In the genomic region with DNA sequence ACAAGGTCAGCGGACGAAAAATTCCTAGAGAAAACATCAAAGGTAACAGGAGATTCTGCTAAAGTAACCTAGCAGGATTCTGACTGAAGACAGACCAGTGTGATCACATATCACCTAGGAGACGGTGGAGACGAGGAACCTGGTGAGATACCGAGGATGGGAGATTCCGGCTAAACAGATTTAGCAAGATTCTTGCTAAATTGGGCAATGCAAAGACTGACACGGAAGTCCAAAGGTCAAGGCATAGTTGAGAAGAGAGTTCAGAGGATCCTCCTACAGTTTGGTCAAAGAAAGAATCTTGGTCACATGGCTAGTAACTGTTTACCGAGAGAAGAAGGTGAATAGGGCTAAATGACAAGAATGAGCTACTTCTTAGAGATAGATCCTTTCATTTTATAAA, we compare ENCODE assay signal across 16 cellular contexts.
DNase-seq lines count a peak whose midpoint lies in the region; ATAC-seq, FAIRE-seq and TF ChIP-seq lines count a peak whose summit lies in the region.
"Had no signal": no experiment of that assay in that cellular context is flagged by ENCODE, and none has a peak within 500 bp of the region (broad histone marks: within the 10 kb centered on the region; RNA-seq: fewer than 3 reads in every experiment).

No MANE protein-coding gene starts in this region.

- no peak for TF ChIP-seq CTCF in PC-9 (conservative IDR thresholded peaks at IDR 0.05)
- TF ChIP-seq CTCF in HepG2 (CRISPR knock-in tag; IDR thresholded peaks at IDR 0.05), result no peak
- TF ChIP-seq CTCF in upper lobe of right lung (IDR thresholded peaks at IDR 0.05), result no peak

- FAIRE-seq in HepG2 (lab: Jason Lieb, UNC) (peak; percentile 70), GM19239 (lab: Jason Lieb, UNC) (no peak)

- TF ChIP-seq EP300 in HepG2 (IDR thresholded peaks at IDR 0.05; ENCODE audit: low read depth in 2 of 2, low read length in 2 of 2) (peak in 1 of 2 experiments; percentile 60; a peak in 3 of 4 replicates), HepG2 (CRISPR knock-in tag; IDR thresholded peaks at IDR 0.05; ENCODE audit: borderline replicate concordance) (no peak)

- no peaks in the 10 kb centered on the region for H3K4me1 Mint-ChIP-seq in activated naive CD8-positive, alpha-beta T cell treated with anti-CD3 and anti-CD28 coated beads for 36 hours

- no peaks in the 10 kb centered on the region for H3K36me3 Mint-ChIP-seq in activated naive CD8-positive, alpha-beta T cell treated with anti-CD3 and anti-CD28 coated beads for 36 hours

- ATAC-seq in HepG2 (peak; percentile 69), upper lobe of right lung (peak; percentile 81), HG02973 (IDR thresholded peaks at IDR 0.05; ENCODE audit: unreplicated experiment) (no peak)
- ATAC-seq: effector memory CD8-positive, alpha-beta T cell had no signal

- in situ Hi-C loops in HepG2 (cut with HindIII; ENCODE audit: extremely low pct_ligation_motif_present, low pct_unique_long_range_greater_than_20kb), result no loop called here

- H3K4me3 Mint-ChIP-seq in activated naive CD8-positive, alpha-beta T cell treated with anti-CD3 and anti-CD28 coated beads for 36 hours, result no peak overlapping the region
- H3K4me3 Mint-ChIP-seq: effector memory CD8-positive, alpha-beta T cell had no signal

- peak overlapping the region; percentile 26 for H3K27ac ChIP-seq in PC-9
- H3K27ac ChIP-seq in HepG2 (ENCODE audit: extremely low read length, insufficient read depth, low read length), result no peak overlapping the region
- no peak overlapping the region for H3K27ac ChIP-seq in upper lobe of right lung
- H3K27ac ChIP-seq: BLaER1 treated with 17β-estradiol and CSF1 and Interleukin-3, amounts not matched to agents 10 nM and 100 nM; SJCRH30 had no signal

- H3K9me2 ChIP-seq in PC-9 (ENCODE audit: insufficient read depth), result no peaks in the 10 kb centered on the region

- BruUV-seq in PC-9 (replicated peaks; lab: Mats Ljungman, UMichigan) (no TSS peak), HepG2 (replicated peaks; lab: Mats Ljungman, UMichigan) (no TSS peak)

- H3K36me3 ChIP-seq in PC-9 (ENCODE audit: low read depth) (no peaks in the 10 kb centered on the region), HepG2 (replicated peaks in 1 of 2; ENCODE audit: control insufficient read depth in 1 of 2, insufficient read depth in 2 of 2, low read length in 2 of 2) (no peaks in the 10 kb centered on the region), upper lobe of right lung (no peaks in the 10 kb centered on the region)
- H3K36me3 ChIP-seq: BLaER1 treated with 17β-estradiol and CSF1 and Interleukin-3, amounts not matched to agents 10 nM and 100 nM; SJCRH30 had no signal

- no peaks in the 10 kb centered on the region for H3K27me3 ChIP-seq in PC-9 (ENCODE audit: insufficient read depth, low read depth)
- H3K27me3 ChIP-seq in HepG2 (ENCODE audit: control insufficient read depth in 1 of 2, insufficient read depth in 2 of 2, low read length in 2 of 2), result peaks cover 0 to 4% of the 10 kb centered on the region in 2 experiments; a peak in 2 of 5 replicates
- no peaks in the 10 kb centered on the region for H3K27me3 ChIP-seq in upper lobe of right lung
- H3K27me3 ChIP-seq: BLaER1 treated with 17β-estradiol and CSF1 and Interleukin-3, amounts not matched to agents 10 nM and 100 nM; SJCRH30 had no signal

- 2% methylated on average over 8 of the region's 8 CpGs for WGBS in HepG2 (ENCODE audit: low lambda C conversion rate)

- TF ChIP-seq POLR2A in HepG2 (IDR thresholded peaks at IDR 0.05; ENCODE audit: insufficient read depth in 1 of 2, low read depth in 2 of 2, low read length in 2 of 2), result no peak

- POLR2A ChIA-PET in PC-9 (lab: Charles Lee; ENCODE audit: unreplicated experiment), result interaction anchor here (0.6 to 0.7 kb wide), 2 partner anchors 650 to 1974 kb away, joined by 3 to 5 read pairs; no protein-coding TSS in a partner anchor
- POLR2A ChIA-PET in HepG2 (lab: Yijun Ruan, JAX), result no interaction called here

- H3K4me2 ChIP-seq in PC-9 (peak overlapping the region; percentile 13), HepG2 (ENCODE audit: low read depth, low read length) (peak overlapping the region; percentile 22)

- no peak overlapping the region for H3K9ac ChIP-seq in HepG2 (ENCODE audit: insufficient read depth, low read depth, low read length)
- H3K9ac ChIP-seq: BLaER1 treated with 17β-estradiol and CSF1 and Interleukin-3, amounts not matched to agents 10 nM and 100 nM had no signal

- H3K4me3 ChIP-seq in PC-9, result no peak overlapping the region
- no peak overlapping the region for H3K4me3 ChIP-seq in HepG2 (replicated peaks in 1 of 3; ENCODE audit: insufficient read depth in 1 of 3, low read depth in 2 of 3, low read length in 3 of 3)
- no peak overlapping the region for H3K4me3 ChIP-seq in upper lobe of right lung
- H3K4me3 ChIP-seq: BLaER1 treated with 17β-estradiol and CSF1 and Interleukin-3, amounts not matched to agents 10 nM and 100 nM; SJCRH30 had no signal

- no peaks in the 10 kb centered on the region for H3K9me3 Mint-ChIP-seq in activated naive CD8-positive, alpha-beta T cell treated with anti-CD3 and anti-CD28 coated beads for 36 hours
- H3K9me3 Mint-ChIP-seq: effector memory CD8-positive, alpha-beta T cell had no signal

- no peak overlapping the region; the same call in 1 of the 2 replicates for H2AFZ ChIP-seq in PC-9
- H2AFZ ChIP-seq in HepG2 (ENCODE audit: low read length), result no peak overlapping the region

- H4K20me1 ChIP-seq in PC-9 (ENCODE audit: insufficient read depth) (no peaks in the 10 kb centered on the region), HepG2 (ENCODE audit: insufficient read depth, low read length) (no peaks in the 10 kb centered on the region)
- H4K20me1 ChIP-seq: BLaER1 treated with 17β-estradiol and CSF1 and Interleukin-3, amounts not matched to agents 10 nM and 100 nM had no signal

- CTCF ChIA-PET in PC-9 (lab: Charles Lee) (interaction anchor here (0.6 to 1.0 kb wide), 3 partner anchors 34 to 692 kb away, joined by 3 read pairs; no protein-coding TSS in a partner anchor), HepG2 (lab: Yijun Ruan, JAX; ENCODE audit: low intra/inter-chr PET ratio, low total read pairs) (no interaction called here)

- H3K27me3 Mint-ChIP-seq in activated naive CD8-positive, alpha-beta T cell treated with anti-CD3 and anti-CD28 coated beads for 36 hours, result no peaks in the 10 kb centered on the region

- intact Hi-C loops in PC-9 (cut with micrococcal nuclease; ENCODE audit: unreplicated experiment) (loop anchor here (1.0 kb wide), 2 partner anchors 16 to 34 kb away; no protein-coding TSS in a partner anchor), HepG2 (cut with micrococcal nuclease; ENCODE audit: unreplicated experiment) (no loop called here), upper lobe of right lung (cut with DNase I) (no loop called here)

- peaks cover 22% of the 10 kb centered on the region for H3F3A ChIP-seq in PC-9 (ENCODE audit: insufficient read depth, low read depth)

- H3K4me1 ChIP-seq in PC-9 (replicated peaks; ENCODE audit: insufficient read depth), result peaks cover 39% of the 10 kb centered on the region
- peaks cover 19% of the 10 kb centered on the region for H3K4me1 ChIP-seq in HepG2 (ENCODE audit: insufficient read depth, low read length)
- no peaks in the 10 kb centered on the region for H3K4me1 ChIP-seq in upper lobe of right lung
- H3K4me1 ChIP-seq: SJCRH30 had no signal

- H3K9me3 ChIP-seq in PC-9 (ENCODE audit: insufficient read depth, low read depth) (no peaks in the 10 kb centered on the region), HepG2 (ENCODE audit: low read length) (no peaks in the 10 kb centered on the region), upper lobe of right lung (no peaks in the 10 kb centered on the region)
- H3K9me3 ChIP-seq: SJCRH30 had no signal

- no peak overlapping the region for H3K27ac Mint-ChIP-seq in activated naive CD8-positive, alpha-beta T cell treated with anti-CD3 and anti-CD28 coated beads for 36 hours
- H3K27ac Mint-ChIP-seq: effector memory CD8-positive, alpha-beta T cell had no signal

- DNase-seq in HuH-7.5 (ENCODE audit: low spot score), result peak; percentile 12
- peak; percentile 66 to 98 for DNase-seq in PC-9
- DNase-seq in HepG2 (ENCODE audit: low spot score), result peak; percentile 72
- no peak for DNase-seq in upper lobe of right lung
- no peak for DNase-seq in GM19239 (ENCODE audit: insufficient read length, low spot score)
- DNase-seq in activated naive CD8-positive, alpha-beta T cell treated with anti-CD3 and anti-CD28 coated beads for 36 hours, result no peak
- DNase-seq: activated CD8-positive, alpha-beta memory T cell treated with anti-CD3 and anti-CD28 coated beads, Interleukin-2, amount 50 U/mL, for 4 hours; activated gamma-delta T cell treated with Interleukin-2 at 50 U/mL for 16 hours; aorta; cerebellar nuclear complex; DMS79 treated with DMSO at 0.1 percent for 48 hours; effector memory CD8-positive, alpha-beta T cell; NCI-H345; SJCRH30 had no signal

- TF ChIP-seq RAD21 in HepG2 (CRISPR knock-in tag; IDR thresholded peaks at IDR 0.05), result no peak

- no peaks in the 10 kb centered on the region for H3K79me2 ChIP-seq in PC-9 (ENCODE audit: low read depth)
- H3K79me2 ChIP-seq in HepG2 (ENCODE audit: insufficient read depth, low read length), result no peaks in the 10 kb centered on the region

TF ChIP-seq in HepG2, 621 proteins besides CTCF, POLR2A, EP300 and RAD21 (continues in another document):
- TF ChIP-seq MEF2D (CRISPR knock-in tag; IDR thresholded peaks at IDR 0.05) (no peak), NKX3-1 (CRISPR knock-in tag; IDR thresholded peaks at IDR 0.05) (no peak), ZNF124 (CRISPR knock-in tag; IDR thresholded peaks at IDR 0.05) (0 out of 2 replicates have a peak, but pooled peaks have one; percentile 79), PHB2 (IDR thresholded peaks at IDR 0.05; ENCODE audit: partially characterized antibody) (no peak), ZFX (CRISPR knock-in tag; IDR thresholded peaks at IDR 0.05; ENCODE audit: low read depth) (no peak), SOX5 (CRISPR knock-in tag; IDR thresholded peaks at IDR 0.05; ENCODE audit: borderline replicate concordance) (peak; percentile 37; the same call in 1 of the 2 replicates), TBL1XR1 (IDR thresholded peaks at IDR 0.05; ENCODE audit: borderline replicate concordance, low read length, partially characterized antibody) (no peak), ZNF431 (CRISPR knock-in tag; IDR thresholded peaks at IDR 0.05; ENCODE audit: borderline replicate concordance, low read depth) (no peak)
- TF ChIP-seq, protein P1, sequence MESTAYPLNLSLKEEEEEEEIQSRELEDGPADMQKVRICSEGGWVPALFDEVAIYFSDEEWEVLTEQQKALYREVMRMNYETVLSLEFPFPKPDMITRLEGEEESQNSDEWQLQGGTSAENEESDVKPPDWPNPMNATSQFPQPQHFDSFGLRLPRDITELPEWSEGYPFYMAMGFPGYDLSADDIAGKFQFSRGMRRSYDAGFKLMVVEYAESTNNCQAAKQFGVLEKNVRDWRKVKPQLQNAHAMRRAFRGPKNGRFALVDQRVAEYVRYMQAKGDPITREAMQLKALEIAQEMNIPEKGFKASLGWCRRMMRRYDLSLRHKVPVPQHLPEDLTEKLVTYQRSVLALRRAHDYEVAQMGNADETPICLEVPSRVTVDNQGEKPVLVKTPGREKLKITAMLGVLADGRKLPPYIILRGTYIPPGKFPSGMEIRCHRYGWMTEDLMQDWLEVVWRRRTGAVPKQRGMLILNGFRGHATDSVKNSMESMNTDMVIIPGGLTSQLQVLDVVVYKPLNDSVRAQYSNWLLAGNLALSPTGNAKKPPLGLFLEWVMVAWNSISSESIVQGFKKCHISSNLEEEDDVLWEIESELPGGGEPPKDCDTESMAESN (CRISPR knock-in tag; conservative IDR thresholded peaks at IDR 0.05), result no peak

Comparison
In these comparisons a context has a peak if more than half of its experiments do, and no peak if none do; other contexts are left out.
1. DNase-seq: peak in HuH-7.5 (single experiment), PC-9 (2 of 2) and HepG2 (single experiment); none in upper lobe of right lung (single experiment), GM19239 (single experiment) and activated naive CD8-positive, alpha-beta T cell treated with anti-CD3 and anti-CD28 coated beads for 36 hours (single experiment).